8 cellular contexts compared by ENCODE assay signal in genomic region chr5:34923694-34924461, GRCh38. TPM values are rescaled to one million over a fixed set of nuclear protein-coding genes. Genes with fewer than 3 reads are reported as not detected.
A peak's percentile ranks its signal among the peaks of the same experiment; 100 is the strongest.
DNase-seq lines count a peak whose midpoint lies in the region; ATAC-seq, FAIRE-seq and TF ChIP-seq lines count a peak whose summit lies in the region.

No MANE protein-coding gene starts in this region.

- H3K4me3 Mint-ChIP-seq in CD4-positive, CD25-positive, alpha-beta regulatory T cell: no peak overlapping the region
- peak overlapping the region; percentile 26 for H3K4me3 Mint-ChIP-seq in activated CD8-positive, alpha-beta T cell treated with anti-CD3 and anti-CD28 coated beads for 36 hours

- no peak for TF ChIP-seq CTCF in activated CD8-positive, alpha-beta T cell treated with anti-CD3 and anti-CD28 coated beads for 36 hours (IDR thresholded peaks at IDR 0.05)
- TF ChIP-seq CTCF in keratinocyte (optimal IDR thresholded peaks at IDR 0.05 in 1 of 3, IDR thresholded peaks at IDR 0.05 in 1 of 3, conservative IDR thresholded peaks at IDR 0.05 in 1 of 3; ENCODE audit: extremely low read depth in 1 of 3, insufficient read depth in 2 of 3, low read length in 3 of 3): no peak

- H3K27me3 Mint-ChIP-seq in CD4-positive, CD25-positive, alpha-beta regulatory T cell: no peaks in the 10 kb centered on the region
- no peaks in the 10 kb centered on the region for H3K27me3 Mint-ChIP-seq in activated CD8-positive, alpha-beta T cell treated with anti-CD3 and anti-CD28 coated beads for 36 hours

- H3K36me3 ChIP-seq in CD4-positive, CD25-positive, alpha-beta regulatory T cell (ENCODE audit: control insufficient read depth, insufficient read depth, low read length): peaks cover 61% of the 10 kb centered on the region
- H3K36me3 ChIP-seq in keratinocyte (ENCODE audit: control insufficient read depth in 2 of 2, extremely low read depth in 1 of 2, insufficient read depth in 2 of 2, low read length in 2 of 2): peaks cover 7 to 8% of the 10 kb centered on the region in 2 experiments

- FAIRE-seq in keratinocyte (lab: Jason Lieb, UNC): peak; percentile 86
- FAIRE-seq in GM19239 (lab: Jason Lieb, UNC): no peak

- peak overlapping the region in 1 of 3 donors; percentile 22 for H3K27ac Mint-ChIP-seq in CD4-positive, CD25-positive, alpha-beta regulatory T cell
- H3K27ac Mint-ChIP-seq in activated CD8-positive, alpha-beta T cell treated with anti-CD3 and anti-CD28 coated beads for 36 hours: peak overlapping the region; percentile 76

- dilution Hi-C loops in keratinocyte (cut with MboI; ENCODE audit: extremely low pct_ligation_motif_present, low sequenced_read_pairs): no loop called here

- no peaks in the 10 kb centered on the region for H3K9me3 Mint-ChIP-seq in CD4-positive, CD25-positive, alpha-beta regulatory T cell
- H3K9me3 Mint-ChIP-seq in activated CD8-positive, alpha-beta T cell treated with anti-CD3 and anti-CD28 coated beads for 36 hours: no peaks in the 10 kb centered on the region

- no peaks in the 10 kb centered on the region for H3K9me1 ChIP-seq in keratinocyte (ENCODE audit: control insufficient read depth, extremely low read depth, insufficient read depth, low read length)

- H4K20me1 ChIP-seq in keratinocyte (ENCODE audit: control insufficient read depth, extremely low read depth, insufficient read depth, low read length): no peaks in the 10 kb centered on the region

- H3K27me3 ChIP-seq in CD4-positive, CD25-positive, alpha-beta regulatory T cell (ENCODE audit: control insufficient read depth, insufficient read depth, low read length): no peaks in the 10 kb centered on the region
- no peaks in the 10 kb centered on the region for H3K27me3 ChIP-seq in keratinocyte (ENCODE audit: control insufficient read depth, extremely low read depth, insufficient read depth, low read length)

- intact Hi-C loops in activated CD8-positive, alpha-beta T cell treated with anti-CD3 and anti-CD28 coated beads for 36 hours (cut with micrococcal nuclease): no loop called here

- CTCF ChIA-PET in activated CD8-positive, alpha-beta T cell treated with anti-CD3 and anti-CD28 coated beads for 36 hours (lab: Charles Lee): interaction anchor here (0.8 to 1.6 kb wide), 2 partner anchors 9 to 25 kb away, joined by 5 to 9 read pairs; partner anchors contain the start of genes BRIX1 and RAD1

- in situ Hi-C loops in G401 (cut with HindIII; ENCODE audit: low sequenced_read_pairs): no loop called here

- H3K4me1 Mint-ChIP-seq in CD4-positive, CD25-positive, alpha-beta regulatory T cell: peaks cover 6 to 11% (median 9%) of the 10 kb centered on the region in 4 donors
- H3K4me1 Mint-ChIP-seq in activated CD8-positive, alpha-beta T cell treated with anti-CD3 and anti-CD28 coated beads for 36 hours (ENCODE audit: low read depth): peaks cover 46% of the 10 kb centered on the region

- H3K27ac ChIP-seq in CD4-positive, CD25-positive, alpha-beta regulatory T cell (ENCODE audit: insufficient read depth, low read length, poor library complexity, severe bottlenecking): no peak overlapping the region
- H3K27ac ChIP-seq in keratinocyte (ENCODE audit: control insufficient read depth, insufficient read depth, low read length): peak overlapping the region; percentile 16

- peaks cover 14% of the 10 kb centered on the region for H3K79me2 ChIP-seq in keratinocyte (ENCODE audit: control insufficient read depth, insufficient read depth, low read length)

- peaks cover 4% of the 10 kb centered on the region for H3K4me1 ChIP-seq in CD4-positive, CD25-positive, alpha-beta regulatory T cell (ENCODE audit: control insufficient read depth, insufficient read depth, low read length, poor library complexity, severe bottlenecking)
- H3K4me1 ChIP-seq in keratinocyte (ENCODE audit: control insufficient read depth, extremely low read depth, insufficient read depth, low read length): peaks cover 15% of the 10 kb centered on the region

- peak in 1 of 3 donors; percentile 61 for DNase-seq in CD4-positive, CD25-positive, alpha-beta regulatory T cell
- DNase-seq in HUDEP-2 (lab: John Stamatoyannopoulos, UW; ENCODE audit: unreplicated experiment in 76 of 76) (peak in 47 of 76 experiments; percentile 0 to 80 (median 55)), keratinocyte (ENCODE audit: low read depth, low spot score) (peak; percentile 66), GM19239 (ENCODE audit: insufficient read length, low spot score) (no peak), G401 (ENCODE audit: low spot score) (no peak), Ammon's horn (ENCODE audit: low spot score) (no peak)
- peak; percentile 68 for DNase-seq in activated CD8-positive, alpha-beta T cell treated with anti-CD3 and anti-CD28 coated beads for 36 hours

- H3K9me3 ChIP-seq in CD4-positive, CD25-positive, alpha-beta regulatory T cell (ENCODE audit: control insufficient read depth in 2 of 2, low read length in 2 of 2): no peaks in the 10 kb centered on the region
- no peaks in the 10 kb centered on the region for H3K9me3 ChIP-seq in keratinocyte (ENCODE audit: control insufficient read depth, low read depth, low read length)

- peak; percentile 94 to 96 for ATAC-seq in CD4-positive, CD25-positive, alpha-beta regulatory T cell (ENCODE audit: low read depth in 2 of 2)
- peak; percentile 60 for ATAC-seq in GM19452 (IDR thresholded peaks at IDR 0.05; ENCODE audit: unreplicated experiment)
- peak; percentile 94 for ATAC-seq in activated CD8-positive, alpha-beta T cell treated with anti-CD3 and anti-CD28 coated beads for 36 hours

- peak overlapping the region; percentile 33 for H3K4me2 ChIP-seq in keratinocyte (ENCODE audit: control insufficient read depth, extremely low read depth, insufficient read depth, low read depth, low read length)

- H3K4me3 ChIP-seq in CD4-positive, CD25-positive, alpha-beta regulatory T cell (ENCODE audit: low read depth, low read length): no peak overlapping the region
- H3K4me3 ChIP-seq in keratinocyte (ENCODE audit: control insufficient read depth in 2 of 3, extremely low read depth in 1 of 3, insufficient read depth in 2 of 3, low read depth in 1 of 3, low read length in 3 of 3): no peak overlapping the region

- peaks cover 22% of the 10 kb centered on the region for H3K36me3 Mint-ChIP-seq in CD4-positive, CD25-positive, alpha-beta regulatory T cell
- peaks cover 53% of the 10 kb centered on the region for H3K36me3 Mint-ChIP-seq in activated CD8-positive, alpha-beta T cell treated with anti-CD3 and anti-CD28 coated beads for 36 hours (ENCODE audit: low read depth)

- no peak overlapping the region for H3K9ac ChIP-seq in keratinocyte (ENCODE audit: control insufficient read depth, extremely low read depth, insufficient read depth, low read length)

- POLR2A ChIA-PET in activated CD8-positive, alpha-beta T cell treated with anti-CD3 and anti-CD28 coated beads for 36 hours (lab: Charles Lee): interaction anchor here (1.6 kb wide), 1 partner anchor 9 kb away, joined by 21 read pairs; the partner anchor contains the start of genes BRIX1 and RAD1

- H2AFZ ChIP-seq in keratinocyte (ENCODE audit: control insufficient read depth, low read length): no peak overlapping the region

RNA-seq across cellular contexts. Expression of gene DNAJC21, which starts 5.5 kb away (rescaled TPM):
- total RNA-seq in CD4-positive, CD25-positive, alpha-beta regulatory T cell: 42.9 TPM
- 10 to 100 TPM; 15.0 to 26.3 (median 17.6) TPM for polyA plus RNA-seq in CD4-positive, CD25-positive, alpha-beta regulatory T cell
- total RNA-seq in activated CD8-positive, alpha-beta T cell treated with anti-CD3 and anti-CD28 coated beads for 36 hours: 10 to 100 TPM; 48.3 to 51.8 TPM
- polyA plus RNA-seq in keratinocyte: 13.3 to 29.6 TPM (median 28.5 TPM) in 3 replicates
- polyA plus RNA-seq in keratinocyte (2011; ENCODE audit: low read depth): 68.9 TPM
- polyA plus RNA-seq in keratinocyte (2011; cell fraction: cytosol; rRNA removed): 24.5 and 27.9 TPM in 2 replicates
- 11.6 and 20.5 TPM in 2 replicates for polyA plus RNA-seq in keratinocyte (2011; cell fraction: nucleus; rRNA removed)
- 24.2 and 36.4 TPM in 2 replicates for polyA plus RNA-seq in keratinocyte (2012; ENCODE audit: low replicate concordance)
- 4.2 to 12.1 TPM (median 6.1 TPM) in 3 replicates for polyA minus RNA-seq in keratinocyte
- polyA minus RNA-seq in keratinocyte (2011; cell fraction: cytosol; rRNA and poly(A)+ RNA removed): 14.6 TPM
- polyA minus RNA-seq in keratinocyte (2011; cell fraction: nucleus; rRNA and poly(A)+ RNA removed): 6.3 and 11.2 TPM in 2 replicates
- total RNA-seq in G401 (2014; rRNA removed; shearing (Covaris generic)): 10.1 and 16.3 TPM in 2 replicates

RNA-seq across cellular contexts. Expression of gene BRIX1, which starts 8.4 kb away (rescaled TPM):
- total RNA-seq in CD4-positive, CD25-positive, alpha-beta regulatory T cell: 20.5 TPM
- 10 to 100 TPM; 44.2 to 51.0 (median 48.0) TPM for polyA plus RNA-seq in CD4-positive, CD25-positive, alpha-beta regulatory T cell
- 10 to 100 TPM; 77.3 to 78.8 TPM for total RNA-seq in activated CD8-positive, alpha-beta T cell treated with anti-CD3 and anti-CD28 coated beads for 36 hours
- polyA plus RNA-seq in keratinocyte: 25.4 to 63.0 TPM (median 27.3 TPM) in 3 replicates
- 48.2 TPM for polyA plus RNA-seq in keratinocyte (2011; ENCODE audit: low read depth)
- 19.7 and 45.7 TPM in 2 replicates for polyA plus RNA-seq in keratinocyte (2011; cell fraction: cytosol; rRNA removed)
- 19.8 and 33.1 TPM in 2 replicates for polyA plus RNA-seq in keratinocyte (2011; cell fraction: nucleus; rRNA removed)
- 20.7 and 26.5 TPM in 2 replicates for polyA plus RNA-seq in keratinocyte (2012; ENCODE audit: low replicate concordance)
- polyA minus RNA-seq in keratinocyte: 2.3 to 23.1 TPM (median 8.8 TPM) in 3 replicates
- polyA minus RNA-seq in keratinocyte (2011; cell fraction: cytosol; rRNA and poly(A)+ RNA removed): 13.2 TPM
- 9.8 and 14.8 TPM in 2 replicates for polyA minus RNA-seq in keratinocyte (2011; cell fraction: nucleus; rRNA and poly(A)+ RNA removed)
- 64.2 and 66.5 TPM in 2 replicates for total RNA-seq in G401 (2014; rRNA removed; shearing (Covaris generic))

RNA-seq across cellular contexts. Expression of gene RAD1, which starts 8.6 kb away (rescaled TPM):
- 18.1 TPM for total RNA-seq in CD4-positive, CD25-positive, alpha-beta regulatory T cell
- 10 to 100 TPM; 18.2 to 29.6 (median 20.0) TPM for polyA plus RNA-seq in CD4-positive, CD25-positive, alpha-beta regulatory T cell
- total RNA-seq in activated CD8-positive, alpha-beta T cell treated with anti-CD3 and anti-CD28 coated beads for 36 hours: 10 to 100 TPM; 37.9 to 39.2 TPM
- 14.4 to 23.1 TPM (median 14.9 TPM) in 3 replicates for polyA plus RNA-seq in keratinocyte
- polyA plus RNA-seq in keratinocyte (2011; ENCODE audit: low read depth): 1.7 TPM
- polyA plus RNA-seq in keratinocyte (2011; cell fraction: cytosol; rRNA removed): 9.4 and 16.6 TPM in 2 replicates
- polyA plus RNA-seq in keratinocyte (2011; cell fraction: nucleus; rRNA removed): 11.6 and 12.4 TPM in 2 replicates
- polyA plus RNA-seq in keratinocyte (2012; ENCODE audit: low replicate concordance): 12.8 and 16.2 TPM in 2 replicates
- polyA minus RNA-seq in keratinocyte: 9.5 to 15.9 TPM (median 12.2 TPM) in 3 replicates
- polyA minus RNA-seq in keratinocyte (2011; cell fraction: cytosol; rRNA and poly(A)+ RNA removed): 19.2 TPM
- 6.1 and 8.0 TPM in 2 replicates for polyA minus RNA-seq in keratinocyte (2011; cell fraction: nucleus; rRNA and poly(A)+ RNA removed)
- total RNA-seq in G401 (2014; rRNA removed; shearing (Covaris generic)): 35.3 and 38.9 TPM in 2 replicates

Comparison
In these comparisons a context has a peak if more than half of its experiments do, and no peak if none do; other contexts are left out.
1. DNase-seq: peak in HUDEP-2 (47 of 76), activated CD8-positive, alpha-beta T cell treated with anti-CD3 and anti-CD28 coated beads for 36 hours (single experiment) and keratinocyte (single experiment); none in GM19239 (single experiment), G401 (single experiment) and Ammon's horn (single experiment).
2. Peak in every context shown above with its lines, with median percentiles within 50 percentile points of each other: ATAC-seq.